8 cellular contexts compared by ENCODE assay signal in the genomic region with DNA sequence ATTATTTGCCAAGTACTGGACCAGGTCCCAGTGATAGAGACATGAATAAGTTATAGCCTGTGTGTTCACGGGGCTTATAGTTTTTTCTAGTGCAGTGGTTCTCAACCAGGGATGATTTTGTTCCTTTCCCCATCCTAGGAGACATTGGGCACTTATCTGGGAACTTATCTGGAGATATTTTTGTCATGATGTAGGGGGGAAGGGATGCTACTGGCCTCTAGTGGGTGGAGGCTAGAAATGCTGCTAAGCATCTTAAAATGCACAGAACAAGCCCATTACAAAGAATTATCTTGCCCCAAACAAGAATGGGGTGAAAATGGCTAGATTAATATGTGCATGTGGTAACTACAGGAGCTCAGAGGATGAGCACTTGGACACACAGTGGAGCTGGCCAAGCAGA.
DNase-seq lines count a peak whose midpoint lies in the region; ATAC-seq and TF ChIP-seq lines count a peak whose summit lies in the region.

No MANE protein-coding gene starts in this region.

- H3K79me2 ChIP-seq in KMS-11 (ENCODE audit: insufficient read depth, low read depth): no peaks in the 10 kb centered on the region

- H3K9me3 Mint-ChIP-seq in stimulated activated naive CD8-positive, alpha-beta T cell treated with anti-CD3 and anti-CD28 coated beads, Interleukin-15, amount 100 ng/mL, for 72 hours: no peaks in the 10 kb centered on the region

- no peaks in the 10 kb centered on the region for H3K4me1 Mint-ChIP-seq in stimulated activated naive CD8-positive, alpha-beta T cell treated with anti-CD3 and anti-CD28 coated beads, Interleukin-15, amount 100 ng/mL, for 72 hours

- no peak overlapping the region for H3K4me3 Mint-ChIP-seq in stimulated activated naive CD8-positive, alpha-beta T cell treated with anti-CD3 and anti-CD28 coated beads, Interleukin-15, amount 100 ng/mL, for 72 hours

- peak; percentile 69 for TF ChIP-seq CTCF in KMS-11 (conservative IDR thresholded peaks at IDR 0.05; ENCODE audit: low read depth, low read length)
- TF ChIP-seq CTCF in epithelial cell of proximal tubule (conservative IDR thresholded peaks at IDR 0.05; ENCODE audit: low read depth, low read length): peak; percentile 72

- H3K4me1 ChIP-seq in KMS-11 (ENCODE audit: low read depth, poor library complexity, severe bottlenecking): no peaks in the 10 kb centered on the region

- no peak overlapping the region for H3K9ac ChIP-seq in KMS-11

- no peak overlapping the region for H3K4me2 ChIP-seq in KMS-11

- no peaks in the 10 kb centered on the region for H3K36me3 ChIP-seq in KMS-11 (ENCODE audit: insufficient read depth)

- no peak overlapping the region for H3K27ac ChIP-seq in KMS-11

- H2AFZ ChIP-seq in KMS-11 (ENCODE audit: low read depth): no peak overlapping the region

- peak overlapping the region in 1 of 2 donors; percentile 39 for H3K27ac Mint-ChIP-seq in stimulated activated naive CD8-positive, alpha-beta T cell treated with anti-CD3 and anti-CD28 coated beads, Interleukin-15, amount 100 ng/mL, for 72 hours

- H3K27me3 ChIP-seq in KMS-11 (ENCODE audit: insufficient read depth, low read depth): no peaks in the 10 kb centered on the region

- peak; percentile 55 for ATAC-seq in stimulated activated naive CD8-positive, alpha-beta T cell treated with anti-CD3 and anti-CD28 coated beads, Interleukin-15, amount 100 ng/mL, for 72 hours
- ATAC-seq in stimulated activated naive CD8-positive, alpha-beta T cell treated with anti-CD3 and anti-CD28 coated beads, Interleukin-15, Interleukin-2, amounts not matched to agents 100 U/mL and 50 U/mL, for 24 hours: no peak
- no peak for ATAC-seq in GM21786 (IDR thresholded peaks at IDR 0.05; ENCODE audit: unreplicated experiment)

- no peak overlapping the region for H3K4me3 ChIP-seq in KMS-11 (IDR thresholded peaks at IDR 0.05; ENCODE audit: insufficient read depth, low read depth, low read length)
- no peak overlapping the region for H3K4me3 ChIP-seq in epithelial cell of proximal tubule (ENCODE audit: low read depth, low read length)

- no peak for DNase-seq in stimulated activated naive CD8-positive, alpha-beta T cell treated with anti-CD3 and anti-CD28 coated beads, Interleukin-15, amount 100 ng/mL, for 72 hours
- DNase-seq in stimulated activated naive CD8-positive, alpha-beta T cell treated with anti-CD3 and anti-CD28 coated beads, Interleukin-15, Interleukin-2, amounts not matched to agents 100 U/mL and 50 U/mL, for 24 hours: no peak
- DNase-seq in epithelial cell of proximal tubule (ENCODE audit: low read depth): peak; percentile 6
- no peak for DNase-seq in ureter (ENCODE audit: low spot score)
- no peak for DNase-seq in superior temporal gyrus (ENCODE audit: extremely low spot score)
- no peak for DNase-seq in germinal center (ENCODE audit: low spot score)

- H3K27me3 Mint-ChIP-seq in stimulated activated naive CD8-positive, alpha-beta T cell treated with anti-CD3 and anti-CD28 coated beads, Interleukin-15, amount 100 ng/mL, for 72 hours: peaks cover 27% of the 10 kb centered on the region

- no peaks in the 10 kb centered on the region for H4K20me1 ChIP-seq in KMS-11 (ENCODE audit: insufficient read depth)
